In the genomic region with DNA sequence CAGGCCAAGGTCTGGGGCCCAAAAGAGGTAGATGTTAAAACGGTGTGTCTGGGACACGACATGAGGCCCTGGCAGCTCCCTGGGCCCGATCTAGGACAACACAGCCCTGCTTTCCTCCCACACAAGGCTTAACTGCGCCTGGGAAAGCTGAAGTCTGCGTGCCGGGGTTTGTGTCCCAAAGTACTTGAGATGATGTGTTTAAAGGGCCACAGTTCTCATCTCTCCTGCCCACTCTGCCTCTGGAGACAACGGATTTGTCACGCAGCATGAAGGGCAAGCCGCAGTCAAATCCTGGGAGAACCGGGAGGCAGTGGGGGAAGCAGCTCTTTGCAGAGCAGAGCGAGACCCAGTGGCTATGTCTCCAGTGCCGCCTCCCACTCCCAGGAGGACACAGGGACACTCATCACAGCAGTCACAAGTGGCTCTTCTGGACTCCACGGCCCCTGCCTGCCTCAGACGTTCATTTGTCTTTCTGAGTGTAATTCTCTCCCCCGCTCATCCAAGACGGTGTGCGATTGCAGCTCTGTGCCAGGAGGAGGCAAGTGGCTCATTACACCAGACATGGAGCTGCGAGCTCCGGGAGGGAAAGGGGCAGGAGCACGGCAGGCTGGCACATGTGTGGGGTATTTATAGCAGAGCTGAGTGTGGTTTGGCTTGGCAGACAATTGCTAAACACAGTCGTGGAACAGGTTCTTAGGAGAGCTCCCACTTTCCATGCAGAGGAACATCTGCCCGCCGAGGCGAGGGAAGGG, we compare ENCODE assay signal across 8 cellular contexts.
DNase-seq lines count a peak whose midpoint lies in the region; ATAC-seq and TF ChIP-seq lines count a peak whose summit lies in the region.

No MANE protein-coding gene starts in this region.

- no peak for ATAC-seq in HG02852 (IDR thresholded peaks at IDR 0.05; ENCODE audit: unreplicated experiment)
- ATAC-seq in HG03521 (IDR thresholded peaks at IDR 0.05; ENCODE audit: unreplicated experiment), result no peak
- ATAC-seq in GM19035 (IDR thresholded peaks at IDR 0.05; ENCODE audit: unreplicated experiment), result no peak

- peak; percentile 6; the same call in 1 of the 2 replicates for TF ChIP-seq CTCF in LNCaP clone FGC (IDR thresholded peaks at IDR 0.05; ENCODE audit: control insufficient read depth, extremely low read depth, insufficient read depth)
- peak; percentile 52 for TF ChIP-seq CTCF in VCaP (conservative IDR thresholded peaks at IDR 0.05)

- no peak overlapping the region for H3K4me3 ChIP-seq in LNCaP clone FGC (ENCODE audit: low read depth, low read length)

- peak overlapping the region; percentile 58 for H3K27ac ChIP-seq in VCaP

- DNase-seq in LNCaP clone FGC (ENCODE audit: low read depth), result peak; percentile 41
- peak; percentile 74 for DNase-seq in inferior parietal cortex (ENCODE audit: extremely low spot score)
- peak; percentile 85 for DNase-seq in superior temporal gyrus (ENCODE audit: extremely low spot score)
- DNase-seq in DMS114 treated with DMSO at 0.1 percent for 48 hours (lab: John Stamatoyannopoulos, UW; ENCODE audit: unreplicated experiment), result no peak
